ENCODE assay signal across 28 cellular contexts in genomic region chr10:132070724-132071123, GRCh38. TPM values are rescaled to one million over a fixed set of nuclear protein-coding genes. Genes with fewer than 3 reads are reported as not detected.
DNase-seq lines count a peak whose midpoint lies in the region; ATAC-seq, FAIRE-seq and TF ChIP-seq lines count a peak whose summit lies in the region.
"Had no signal": no experiment of that assay in that cellular context is flagged by ENCODE, and none has a peak within 500 bp of the region (broad histone marks: within the 10 kb centered on the region; RNA-seq: fewer than 3 reads in every experiment).

No MANE protein-coding gene starts in this region.

- no peak overlapping the region for H2AFZ ChIP-seq in HepG2 (ENCODE audit: low read length)
- H2AFZ ChIP-seq in K562 (ENCODE audit: low read depth, low read length), result no peak overlapping the region

- ATAC-seq in HepG2, result no peak
- no peak for ATAC-seq in right lobe of liver
- no peak for ATAC-seq in K562
- no peak for ATAC-seq in activated CD4-positive, alpha-beta T cell treated with anti-CD3 and anti-CD28 coated beads for 36 hours
- no peak for ATAC-seq in Right ventricle myocardium superior (ENCODE audit: poor library complexity)
- ATAC-seq: GM12878 had no signal

- H3K4me3 Mint-ChIP-seq in activated CD4-positive, alpha-beta T cell treated with anti-CD3 and anti-CD28 coated beads for 36 hours, result no peak overlapping the region
- H3K4me3 Mint-ChIP-seq: CD14-positive monocyte; CD4-positive, alpha-beta memory T cell; CD4-positive, CD25-positive, alpha-beta regulatory T cell; CD8-positive, alpha-beta memory T cell had no signal

- TF ChIP-seq POLR2A in HepG2 (IDR thresholded peaks at IDR 0.05; ENCODE audit: insufficient read depth in 1 of 2, low read depth in 2 of 2, low read length in 2 of 2), result no peak
- no peak for TF ChIP-seq POLR2A in right lobe of liver (IDR thresholded peaks at IDR 0.05)
- no peak for TF ChIP-seq POLR2A in K562 (conservative IDR thresholded peaks at IDR 0.05)

- H3K79me2 ChIP-seq in HepG2 (ENCODE audit: insufficient read depth, low read length), result no peaks in the 10 kb centered on the region
- H3K79me2 ChIP-seq in K562 (ENCODE audit: control insufficient read depth, insufficient read depth, low read length), result no peaks in the 10 kb centered on the region

- no peak overlapping the region for H3K27ac ChIP-seq in HepG2 (ENCODE audit: extremely low read length, insufficient read depth, low read length)
- H3K27ac ChIP-seq in right lobe of liver, result no peak overlapping the region
- no peak overlapping the region for H3K27ac ChIP-seq in K562 (ENCODE audit: extremely low read depth, low read depth, low read length)
- H3K27ac ChIP-seq: BLaER1 had no signal

- CTCF ChIA-PET in HepG2 (lab: Yijun Ruan, JAX; ENCODE audit: low intra/inter-chr PET ratio, low total read pairs), result no interaction called here
- CTCF ChIA-PET in K562 (lab: Yijun Ruan, JAX; ENCODE audit: low intra/inter-chr PET ratio), result no interaction called here
- CTCF ChIA-PET in activated CD4-positive, alpha-beta T cell treated with anti-CD3 and anti-CD28 coated beads for 36 hours (lab: Charles Lee), result interaction anchor here (0.7 kb wide), 1 partner anchor 127 kb away, joined by 4 read pairs; no protein-coding TSS in a partner anchor

- POLR2A ChIA-PET in HepG2 (lab: Yijun Ruan, JAX) (no interaction called here), K562 (lab: Yijun Ruan, JAX) (interaction anchor here (0.6 kb wide), 1 partner anchor 54 kb away, joined by 3 read pairs; no protein-coding TSS in a partner anchor)
- POLR2A ChIA-PET in activated CD4-positive, alpha-beta T cell treated with anti-CD3 and anti-CD28 coated beads for 36 hours (lab: Charles Lee), result no interaction called here

- H3K36me3 ChIP-seq in HepG2 (replicated peaks in 1 of 2; ENCODE audit: control insufficient read depth in 1 of 2, insufficient read depth in 2 of 2, low read length in 2 of 2) (no peaks in the 10 kb centered on the region), right lobe of liver (no peaks in the 10 kb centered on the region), H7 (replicated peaks; ENCODE audit: control insufficient read depth, insufficient read depth, low read length) (no peaks in the 10 kb centered on the region), K562 (ENCODE audit: control insufficient read depth, insufficient read depth, low read length) (no peaks in the 10 kb centered on the region)
- H3K36me3 ChIP-seq: BE2C, BLaER1 had no signal

- peaks cover 13% of the 10 kb centered on the region for H3K27me3 Mint-ChIP-seq in activated CD4-positive, alpha-beta T cell treated with anti-CD3 and anti-CD28 coated beads for 36 hours

- H4K20me1 ChIP-seq in HepG2 (ENCODE audit: insufficient read depth, low read length) (no peaks in the 10 kb centered on the region), K562 (replicated peaks; ENCODE audit: control insufficient read depth, insufficient read depth, low read length) (no peaks in the 10 kb centered on the region)
- H4K20me1 ChIP-seq: BLaER1 had no signal

- peaks cover 5% of the 10 kb centered on the region for H3K4me1 Mint-ChIP-seq in activated CD4-positive, alpha-beta T cell treated with anti-CD3 and anti-CD28 coated beads for 36 hours

- in situ Hi-C loops in HepG2 (cut with HindIII; ENCODE audit: extremely low pct_ligation_motif_present, low pct_unique_long_range_greater_than_20kb) (no loop called here), K562 (cut with MboI) (no loop called here)

- no peaks in the 10 kb centered on the region for H3K36me3 Mint-ChIP-seq in activated CD4-positive, alpha-beta T cell treated with anti-CD3 and anti-CD28 coated beads for 36 hours (ENCODE audit: low read depth)
- H3K36me3 Mint-ChIP-seq: CD14-positive monocyte; CD4-positive, alpha-beta memory T cell; CD4-positive, CD25-positive, alpha-beta regulatory T cell; CD8-positive, alpha-beta memory T cell had no signal

- H3K27me3 ChIP-seq in HepG2 (ENCODE audit: control insufficient read depth in 1 of 2, insufficient read depth in 2 of 2, low read length in 2 of 2), result peaks cover 5 to 15% of the 10 kb centered on the region in 2 experiments; a peak in 3 of 5 replicates
- no peaks in the 10 kb centered on the region for H3K27me3 ChIP-seq in right lobe of liver
- no peaks in the 10 kb centered on the region for H3K27me3 ChIP-seq in H7 (ENCODE audit: control insufficient read depth, insufficient read depth, low read length)
- H3K27me3 ChIP-seq in K562 (ENCODE audit: control insufficient read depth in 2 of 2, insufficient read depth in 2 of 2, low read length in 2 of 2), result peaks cover 5 to 47% of the 10 kb centered on the region in 2 experiments
- H3K27me3 ChIP-seq: BE2C had no signal

- BruUV-seq in HepG2 (replicated peaks; lab: Mats Ljungman, UMichigan) (no TSS peak), K562 (replicated peaks; lab: Mats Ljungman, UMichigan) (no TSS peak)

- H3K9me3 ChIP-seq in HepG2 (ENCODE audit: low read length), result no peaks in the 10 kb centered on the region
- H3K9me3 ChIP-seq in right lobe of liver, result no peaks in the 10 kb centered on the region
- no peaks in the 10 kb centered on the region for H3K9me3 ChIP-seq in K562 (replicated peaks; ENCODE audit: control insufficient read depth, insufficient read depth, low read depth, low read length)
- H3K9me3 ChIP-seq: BE2C had no signal

- WGBS in HepG2 (ENCODE audit: low lambda C conversion rate), result 69% methylated on average over 3 of the region's 3 CpGs
- 63% methylated on average over 2 of the region's 3 CpGs for WGBS in right lobe of liver (ENCODE audit: insufficient coverage, low coverage, low lambda C conversion rate, missing lambda C conversion rate)
- 0% methylated on average over 3 of the region's 3 CpGs for WGBS in K562 (ENCODE audit: insufficient coverage, low coverage, missing lambda C conversion rate)

- no peak overlapping the region for H3K4me2 ChIP-seq in HepG2 (ENCODE audit: low read depth, low read length)
- H3K4me2 ChIP-seq in K562 (ENCODE audit: insufficient read depth, low read length), result no peak overlapping the region
- H3K4me2 ChIP-seq: BLaER1 had no signal

- H3K9me1 ChIP-seq in K562 (ENCODE audit: control insufficient read depth, insufficient read depth, low read length), result no peaks in the 10 kb centered on the region

- intact Hi-C loops in HepG2 (cut with micrococcal nuclease; ENCODE audit: unreplicated experiment), result no loop called here
- intact Hi-C loops in right lobe of liver (cut with DNase I), result no loop called here
- intact Hi-C loops in K562 (cut with micrococcal nuclease), result no loop called here
- intact Hi-C loops in activated CD4-positive, alpha-beta T cell treated with anti-CD3 and anti-CD28 coated beads for 36 hours (cut with DNase I, micrococcal nuclease), result no loop called here
- intact Hi-C loops in Right ventricle myocardium superior (cut with DNase I), result no loop called here

- no peak for TF ChIP-seq RAD21 in HepG2 (CRISPR knock-in tag; IDR thresholded peaks at IDR 0.05)
- TF ChIP-seq RAD21 in K562 (CRISPR knock-in tag; conservative IDR thresholded peaks at IDR 0.05 in 1 of 2, IDR thresholded peaks at IDR 0.05 in 1 of 2), result no peak

- no peak for TF ChIP-seq CTCF in HepG2 (CRISPR knock-in tag; IDR thresholded peaks at IDR 0.05)
- no peak for TF ChIP-seq CTCF in right lobe of liver (IDR thresholded peaks at IDR 0.05)
- TF ChIP-seq CTCF in K562 (IDR thresholded peaks at IDR 0.05 in 2 of 3, conservative IDR thresholded peaks at IDR 0.05 in 1 of 3; ENCODE audit: insufficient read depth in 2 of 3, low read depth in 1 of 3, low read length in 3 of 3), result no peak

- H3K9ac ChIP-seq in HepG2 (ENCODE audit: insufficient read depth, low read depth, low read length) (no peak overlapping the region), K562 (ENCODE audit: insufficient read depth in 1 of 2, low read depth in 2 of 2, low read length in 2 of 2) (no peak overlapping the region)
- H3K9ac ChIP-seq: BLaER1 had no signal

- H3K4me1 ChIP-seq in HepG2 (ENCODE audit: insufficient read depth, low read length) (peaks cover 17% of the 10 kb centered on the region), right lobe of liver (peaks cover 0 to 8% (median 0%) of the 10 kb centered on the region in 4 donors), K562 (replicated peaks in 1 of 2; ENCODE audit: control insufficient read depth in 2 of 2, insufficient read depth in 2 of 2, low read length in 2 of 2) (peaks cover 0 to under 1% of the 10 kb centered on the region in 2 experiments; a peak in 1 of 5 replicates)
- H3K4me1 ChIP-seq: BE2C had no signal

- TF ChIP-seq EP300 in HepG2 (IDR thresholded peaks at IDR 0.05; ENCODE audit: low read depth in 2 of 2, low read length in 2 of 2), result no peak
- no peak for TF ChIP-seq EP300 in HepG2 (CRISPR knock-in tag; IDR thresholded peaks at IDR 0.05; ENCODE audit: borderline replicate concordance)
- TF ChIP-seq EP300 in K562 (IDR thresholded peaks at IDR 0.05; ENCODE audit: low read length), result no peak

- no peak for FAIRE-seq in HepG2 (lab: Jason Lieb, UNC)
- FAIRE-seq in K562 (lab: Jason Lieb, UNC), result no peak
- FAIRE-seq: A204.1, GM12878, GM12892, GM18507 had no signal

- H3K9me3 Mint-ChIP-seq in activated CD4-positive, alpha-beta T cell treated with anti-CD3 and anti-CD28 coated beads for 36 hours (ENCODE audit: low read depth), result no peaks in the 10 kb centered on the region

- H3K4me3 ChIP-seq in HepG2 (replicated peaks in 1 of 3; ENCODE audit: insufficient read depth in 1 of 3, low read depth in 2 of 3, low read length in 3 of 3) (no peak overlapping the region), right lobe of liver (no peak overlapping the region), H7 (ENCODE audit: insufficient read depth, low read depth, low read length) (no peak overlapping the region), K562 (no peak overlapping the region)
- H3K4me3 ChIP-seq: BLaER1, GM12878 had no signal

- DNase-seq in HepG2 (ENCODE audit: low spot score) (no peak), right lobe of liver (no peak), H7 (peak; percentile 10), K562 (ENCODE audit: extremely low read depth in 1 of 4, low spot score in 3 of 4) (no peak), mesenteric fat pad (ENCODE audit: low spot score) (peak; percentile 16), Right ventricle myocardium superior (no peak), HUDEP-2 (lab: John Stamatoyannopoulos, UW; ENCODE audit: unreplicated experiment in 76 of 76) (no peak)
- no peak for DNase-seq in activated CD4-positive, alpha-beta T cell treated with anti-CD3 and anti-CD28 coated beads for 36 hours
- DNase-seq: 8988T; BE2C; C1 segment of cervical spinal cord; CD4-positive, alpha-beta memory T cell; CD4-positive, CD25-positive, alpha-beta regulatory T cell; CD8-positive, alpha-beta memory T cell; COR-L47; DMS 273 treated with DMSO at 0.1 percent for 48 hours; DMS153; DMS53; DMS79; DND-41; EL; GDM1 had no signal

- no peak overlapping the region for H3K27ac Mint-ChIP-seq in activated CD4-positive, alpha-beta T cell treated with anti-CD3 and anti-CD28 coated beads for 36 hours
- H3K27ac Mint-ChIP-seq: CD4-positive, alpha-beta memory T cell; CD4-positive, CD25-positive, alpha-beta regulatory T cell had no signal

RNA-seq across cellular contexts. Expression of gene JAKMIP3, which starts 5.0 kb away (rescaled TPM):
- 0.04 and 0.11 TPM in 2 replicates for total RNA-seq in HepG2 (2016; rRNA removed; fragmentation: Illumina TruSeq; extraction: Trizol)
- not detected in 2 replicates for total RNA-seq in HepG2 (2016; cell fraction: cytosol; rRNA removed; fragmentation: Illumina TruSeq; extraction: Trizol; ENCODE audit: low read depth)
- 0.11 TPM in 1 of 2 replicates, not detected in the other for total RNA-seq in HepG2 (2016; cell fraction: insoluble cytoplasmic fraction; rRNA removed; fragmentation: Illumina TruSeq; extraction: Trizol)
- 0.03 TPM in 2 replicates for total RNA-seq in HepG2 (2016; cell fraction: membrane; rRNA removed; fragmentation: Illumina TruSeq; extraction: Trizol)
- total RNA-seq in HepG2 (2016; cell fraction: nucleus; rRNA removed; fragmentation: Illumina TruSeq; extraction: Trizol), result 0.12 and 0.22 TPM in 2 replicates
- 0.03 and 0.12 TPM in 2 replicates for polyA plus RNA-seq in HepG2 (2011; rRNA removed)
- polyA plus RNA-seq in HepG2 (2011; cell fraction: cytosol; rRNA removed), result 0.01 and 0.03 TPM in 2 replicates
- 0.40 and 0.45 TPM in 2 replicates for polyA plus RNA-seq in HepG2 (2011; cell fraction: nucleus; rRNA removed)
- polyA plus RNA-seq in HepG2 (2012), result 0.07 and 0.12 TPM in 2 replicates
- polyA plus RNA-seq in HepG2 (2016; cell fraction: cytosol; fragmentation: Illumina TruSeq; extraction: Trizol; ENCODE audit: low read depth), result 0.02 TPM in 1 of 2 replicates, not detected in the other
- 0.04 and 0.08 TPM in 2 replicates for polyA plus RNA-seq in HepG2 (2016; cell fraction: insoluble cytoplasmic fraction; fragmentation: Illumina TruSeq; extraction: Trizol; ENCODE audit: low read depth)
- polyA plus RNA-seq in HepG2 (2016; cell fraction: membrane; fragmentation: Illumina TruSeq; extraction: Trizol; ENCODE audit: low read depth), result 0.03 TPM in 1 of 2 replicates, not detected in the other
- polyA plus RNA-seq in HepG2 (2016; cell fraction: nucleus; fragmentation: Illumina TruSeq; extraction: Trizol; ENCODE audit: insufficient read depth, low read depth), result 0.45 and 0.53 TPM in 2 replicates
- polyA minus RNA-seq in HepG2 (2011; rRNA and poly(A)+ RNA removed; ENCODE audit: low replicate concordance), result 0.07 TPM in 1 of 2 replicates, not detected in the other
- not detected in 2 replicates for polyA minus RNA-seq in HepG2 (2011; cell fraction: cytosol; rRNA and poly(A)+ RNA removed)
- 0.12 and 0.26 TPM in 2 replicates for polyA minus RNA-seq in HepG2 (2011; cell fraction: nucleus; rRNA and poly(A)+ RNA removed)
- total RNA-seq in right lobe of liver, result under 1 TPM; 0.06 to 0.22 (median 0.18) TPM
- total RNA-seq in H7 (2014; rRNA removed; shearing (Covaris generic)), result 0.42 and 0.63 TPM in 2 replicates
- total RNA-seq in K562 (2011; cell fraction: chromatin; rRNA removed; ENCODE audit: low replicate concordance), result 0.12 TPM in 1 of 2 replicates, not detected in the other
- total RNA-seq in K562 (2011; cell fraction: nucleolus; rRNA removed), result under 0.01 TPM in 1 of 2 replicates, not detected in the other
- 0.15 TPM in 1 of 2 replicates, not detected in the other for total RNA-seq in K562 (2011; cell fraction: nucleoplasm; rRNA removed)
- not detected in 2 replicates for total RNA-seq in K562 (2014; rRNA removed)
- not detected in 2 replicates for total RNA-seq in K562 (2014; rRNA removed; fragmentation: Illumina TruSeq; extraction: Trizol)
- 0.04 TPM in 1 of 2 replicates, not detected in the other for total RNA-seq in K562 (2015; rRNA removed; fragmentation: Illumina TruSeq; extraction: Trizol)
- total RNA-seq in K562 (2021), result not detected in 2 replicates
- polyA plus RNA-seq in K562 (2011; rRNA removed), result 0.01 TPM in 1 of 2 replicates, not detected in the other
- polyA plus RNA-seq in K562 (2011; cell fraction: cytosol; rRNA removed), result not detected in 2 replicates
- 0.03 TPM in 1 of 2 replicates, not detected in the other for polyA plus RNA-seq in K562 (2011; cell fraction: nucleus; rRNA removed)
- 0.04 and 1.4 TPM in 2 replicates for polyA plus RNA-seq in K562 (2012)
- polyA plus RNA-seq in K562 (2014; fragmentation: Illumina TruSeq; extraction: Trizol), result not detected in 2 replicates
- not detected for polyA plus RNA-seq in K562 (2014; fragmentation: Nextera tagmentation; extraction: Ambion mirVana)
- 0.01 TPM in 1 of 2 replicates, not detected in the other for polyA plus RNA-seq in K562 (2014; rRNA removed)
- not detected in 2 replicates for polyA minus RNA-seq in K562 (2011; rRNA and poly(A)+ RNA removed)
- not detected in 2 replicates for polyA minus RNA-seq in K562 (2011; cell fraction: cytosol; rRNA and poly(A)+ RNA removed)
- polyA minus RNA-seq in K562 (2011; cell fraction: nucleus; rRNA and poly(A)+ RNA removed), result under 0.01 TPM in 1 of 2 replicates, not detected in the other
- total RNA-seq in mesenteric fat pad, result 0.48 TPM
- total RNA-seq in activated CD4-positive, alpha-beta T cell treated with anti-CD3 and anti-CD28 coated beads for 36 hours, result under 1 TPM; 0.34 to 0.35 TPM
- total RNA-seq in Right ventricle myocardium superior, result 1.5 TPM
- total RNA-seq: GM12878 had no signal
- polyA plus RNA-seq: CD14-positive monocyte; CD4-positive, CD25-positive, alpha-beta regulatory T cell; CD8-positive, alpha-beta memory T cell had no signal

Comparison
In these comparisons a context has a peak if more than half of its experiments do, and no peak if none do; other contexts are left out.
1. DNase-seq: peak in H7 (single experiment) and mesenteric fat pad (single experiment); none in HepG2 (single experiment), right lobe of liver (0 of 3), K562 (0 of 4), activated CD4-positive, alpha-beta T cell treated with anti-CD3 and anti-CD28 coated beads for 36 hours (single experiment), Right ventricle myocardium superior (single experiment) and HUDEP-2 (0 of 76).
2. Of the 241 proteins assayed by ChIP-seq in both HepG2 and K562: peak only in HepG2: MAFK; only in K562: none; in both: MAFF; in neither: 239.